Comparison of ENCODE assay signal across 21 cellular contexts in genomic region chr2:69171829-69172228, GRCh38.
A peak's percentile ranks its signal among the peaks of the same experiment; 100 is the strongest.
DNase-seq lines count a peak whose midpoint lies in the region; ATAC-seq and TF ChIP-seq lines count a peak whose summit lies in the region.
"Had no signal": no experiment of that assay in that cellular context is flagged by ENCODE, and none has a peak within 500 bp of the region (broad histone marks: within the 10 kb centered on the region; RNA-seq: fewer than 3 reads in every experiment).

No MANE protein-coding gene starts in this region.

- peaks cover 7 to 51% of the 10 kb centered on the region in 2 experiments; a peak in 3 of 4 replicates for H3K79me1 ChIP-seq in IMR-90 (ENCODE audit: low read depth in 1 of 2, low read length in 2 of 2)

- ATAC-seq in IMR-90 (ENCODE audit: low read depth): no peak
- ATAC-seq in thoracic aorta (ENCODE audit: insufficient number of reproducible peaks, low FRiP score, low read depth): no peak
- no peak for ATAC-seq in sciatic nerve
- ATAC-seq: A549 had no signal

- peaks cover 16% of the 10 kb centered on the region for H3K36me3 Mint-ChIP-seq in mesothelial cell of epicardium

- no peak for DNase-seq in IMR-90
- DNase-seq in breast epithelium (ENCODE audit: low spot score in 2 of 2): no peak
- DNase-seq in mesothelial cell of epicardium (ENCODE audit: low spot score in 2 of 2, unreplicated experiment in 2 of 2): no peak
- no peak for DNase-seq in thoracic aorta (ENCODE audit: low spot score)
- no peak for DNase-seq in sciatic nerve (ENCODE audit: low spot score)
- no peak for DNase-seq in effector memory CD4-positive, alpha-beta T cell
- no peak for DNase-seq in NCI-H146 (lab: John Stamatoyannopoulos, UW)
- no peak for DNase-seq in MG63
- DNase-seq: AML-193; CD4-positive, alpha-beta T cell; DMS53; H9; KG1; NCI-H1048; NCI-H187; NCI-H2081 treated with DMSO at 0.1 percent for 48 hours; NCI-H2171 treated with DMSO at 0.1 percent for 48 hours; NCI-H524; NCI-H748 treated with DMSO at 0.1 percent for 48 hours had no signal

- H2BK20ac ChIP-seq in IMR-90 (ENCODE audit: low read depth, low read length): no peak overlapping the region

- H3K9me3 ChIP-seq in IMR-90 (ENCODE audit: control insufficient read depth, insufficient read depth, low read length): no peaks in the 10 kb centered on the region
- no peaks in the 10 kb centered on the region for H3K9me3 ChIP-seq in breast epithelium
- H3K9me3 ChIP-seq in thoracic aorta: no peaks in the 10 kb centered on the region
- H3K9me3 ChIP-seq in effector memory CD4-positive, alpha-beta T cell (ENCODE audit: control insufficient read depth, low read length): no peaks in the 10 kb centered on the region
- no peaks in the 10 kb centered on the region for H3K9me3 ChIP-seq in MG63
- H3K9me3 ChIP-seq: A549; BLaER1 treated with 17β-estradiol and CSF1 and Interleukin-3, amounts not matched to agents 10 nM and 100 nM had no signal

- H3K4me1 Mint-ChIP-seq in mesothelial cell of epicardium: peaks cover 44% of the 10 kb centered on the region

- POLR2A ChIA-PET in IMR-90 (lab: Charles Lee; ENCODE audit: unreplicated experiment): no interaction called here

- no peak overlapping the region for H2AFZ ChIP-seq in IMR-90 (replicated peaks; ENCODE audit: low read length, poor library complexity)

- H3K14ac ChIP-seq in IMR-90 (replicated peaks; ENCODE audit: low read depth, low read length): peak overlapping the region; percentile 66

- H2BK5ac ChIP-seq in IMR-90 (ENCODE audit: low read depth, low read length, poor library complexity, severe bottlenecking): no peak overlapping the region

- peak overlapping the region; percentile 84 for H3K27ac Mint-ChIP-seq in mesothelial cell of epicardium
- H3K27ac Mint-ChIP-seq: CD4-positive, alpha-beta T cell; H9 had no signal

- peak overlapping the region; percentile 30 for H2BK120ac ChIP-seq in IMR-90 (ENCODE audit: low read depth, low read length)

- H4K20me1 ChIP-seq in IMR-90 (ENCODE audit: insufficient read depth, low read length): no peaks in the 10 kb centered on the region
- H4K20me1 ChIP-seq: BLaER1 treated with 17β-estradiol and CSF1 and Interleukin-3, amounts not matched to agents 10 nM and 100 nM had no signal

- no peaks in the 10 kb centered on the region for H3K27me3 Mint-ChIP-seq in mesothelial cell of epicardium (ENCODE audit: low read depth)

- H3K9me3 Mint-ChIP-seq in mesothelial cell of epicardium: no peaks in the 10 kb centered on the region
- H3K9me3 Mint-ChIP-seq: CD4-positive, alpha-beta T cell had no signal

- CTCF ChIA-PET in IMR-90 (lab: Yijun Ruan, JAX): no interaction called here

- in situ Hi-C loops in IMR-90 (cut with MboI; ENCODE audit: low sequenced_read_pairs): loop anchor here (10.0 kb wide), 1 partner anchor 157 kb away; the partner anchor contains the start of gene ANTXR1

- no peaks in the 10 kb centered on the region for H3K27me3 ChIP-seq in IMR-90 (ENCODE audit: control insufficient read depth, insufficient read depth, low read length)
- H3K27me3 ChIP-seq in breast epithelium: no peaks in the 10 kb centered on the region
- no peaks in the 10 kb centered on the region for H3K27me3 ChIP-seq in thoracic aorta (replicated peaks; ENCODE audit: insufficient read depth)
- H3K27me3 ChIP-seq in effector memory CD4-positive, alpha-beta T cell (replicated peaks; ENCODE audit: control insufficient read depth, insufficient read depth, low read length, poor library complexity, severe bottlenecking): no peaks in the 10 kb centered on the region
- no peaks in the 10 kb centered on the region for H3K27me3 ChIP-seq in MG63
- H3K27me3 ChIP-seq: BLaER1 treated with 17β-estradiol and CSF1 and Interleukin-3, amounts not matched to agents 10 nM and 100 nM had no signal

- H2BK15ac ChIP-seq in IMR-90 (ENCODE audit: low read depth, low read length): no peak overlapping the region

- BruUV-seq in IMR-90 (replicated peaks; lab: Mats Ljungman, UMichigan): no TSS peak

- no peak overlapping the region for H3K56ac ChIP-seq in IMR-90 (ENCODE audit: extremely low read depth, insufficient read depth, low read length)

- H3K4me3 ChIP-seq in IMR-90 (ENCODE audit: insufficient read depth, low read depth, low read length) (no peak overlapping the region), breast epithelium (no peak overlapping the region), thoracic aorta (no peak overlapping the region), MG63 (no peak overlapping the region)
- H3K4me3 ChIP-seq in effector memory CD4-positive, alpha-beta T cell (ENCODE audit: insufficient read depth, low read depth, low read length, poor library complexity, severe bottlenecking): no peak overlapping the region
- H3K4me3 ChIP-seq: A549; BLaER1 treated with 17β-estradiol and CSF1 and Interleukin-3, amounts not matched to agents 10 nM and 100 nM had no signal

- H3K4me1 ChIP-seq in IMR-90 (ENCODE audit: control insufficient read depth, insufficient read depth, low read length): peaks cover 14% of the 10 kb centered on the region
- H3K4me1 ChIP-seq in breast epithelium: peaks cover 3% of the 10 kb centered on the region in 2 donors
- peaks cover 74 to 100% of the 10 kb centered on the region in 2 donors for H3K4me1 ChIP-seq in thoracic aorta (ENCODE audit: control insufficient read depth in 1 of 2, low read depth in 2 of 2)
- H3K4me1 ChIP-seq in effector memory CD4-positive, alpha-beta T cell (ENCODE audit: control insufficient read depth, insufficient read depth, low read length, poor library complexity, severe bottlenecking): no peaks in the 10 kb centered on the region

- TF ChIP-seq RAD21 in IMR-90 (IDR thresholded peaks at IDR 0.05; ENCODE audit: low read length): no peak

- no peak overlapping the region for H2AK9ac ChIP-seq in IMR-90 (replicated peaks; ENCODE audit: low read depth, low read length, poor library complexity)

- H2AK5ac ChIP-seq in IMR-90 (ENCODE audit: low read depth, low read length): peak overlapping the region; percentile 12; the same call in 1 of the 2 replicates

- no CpG with 5 or more reads among the region's 3 CpGs for WGBS in IMR-90 (ENCODE audit: extremely low coverage in 2 of 2, insufficient read length in 1 of 2), 2 experiments

- dilution Hi-C loops in IMR-90 (cut with HindIII; ENCODE audit: low sequenced_read_pairs, unreplicated experiment): no loop called here

- no peak overlapping the region for H4K8ac ChIP-seq in IMR-90 (ENCODE audit: low read depth in 2 of 2, low read length in 2 of 2)

- no peak overlapping the region for H3K18ac ChIP-seq in IMR-90 (ENCODE audit: low read depth, low read length)

- H3K4me3 Mint-ChIP-seq in mesothelial cell of epicardium: no peak overlapping the region
- H3K4me3 Mint-ChIP-seq: CD4-positive, alpha-beta T cell; H9 had no signal

- peak overlapping the region; percentile 59; the same call in 1 of the 2 replicates for H4K5ac ChIP-seq in IMR-90 (ENCODE audit: low read depth, low read length)

- 0 out of 2 replicates have a peak overlapping the region, but pooled peaks have one; percentile 27 for H3K23ac ChIP-seq in IMR-90 (ENCODE audit: low read depth, low read length)

- no peak overlapping the region for H3K9ac ChIP-seq in IMR-90 (ENCODE audit: low read depth, low read length)
- H3K9ac ChIP-seq: BLaER1 treated with 17β-estradiol and CSF1 and Interleukin-3, amounts not matched to agents 10 nM and 100 nM had no signal

- H3K4me2 ChIP-seq in IMR-90 (ENCODE audit: low read depth, low read length): no peak overlapping the region
- H3K4me2 ChIP-seq: A549; BLaER1 treated with 17β-estradiol and CSF1 and Interleukin-3, amounts not matched to agents 10 nM and 100 nM had no signal

- H3K27ac ChIP-seq in IMR-90 (ENCODE audit: insufficient read depth, low read length): no peak overlapping the region
- H3K27ac ChIP-seq in breast epithelium: peak overlapping the region; percentile 54 to 80
- peak overlapping the region; percentile 73 to 97 for H3K27ac ChIP-seq in thoracic aorta
- H3K27ac ChIP-seq in effector memory CD4-positive, alpha-beta T cell (ENCODE audit: insufficient read depth, low read length, poor library complexity, severe bottlenecking): no peak overlapping the region
- H3K27ac ChIP-seq: A549; BLaER1 treated with 17β-estradiol and CSF1 and Interleukin-3, amounts not matched to agents 10 nM and 100 nM had no signal

- H4K91ac ChIP-seq in IMR-90 (ENCODE audit: insufficient read depth, low read depth, low read length): peak overlapping the region; percentile 17; the same call in 1 of the 2 replicates

- H3K9me1 ChIP-seq in IMR-90 (ENCODE audit: insufficient read depth, low read length): peaks cover 40% of the 10 kb centered on the region

- TF ChIP-seq POLR2A in IMR-90 (IDR thresholded peaks at IDR 0.05; ENCODE audit: low read depth, low read length): no peak
- no peak for TF ChIP-seq POLR2A in breast epithelium (IDR thresholded peaks at IDR 0.05)

- TF ChIP-seq CTCF in IMR-90 (conservative IDR thresholded peaks at IDR 0.05; ENCODE audit: low read depth, low read length): no peak
- no peak for TF ChIP-seq CTCF in breast epithelium (IDR thresholded peaks at IDR 0.05)
- TF ChIP-seq CTCF in mesothelial cell of epicardium (IDR thresholded peaks at IDR 0.05; ENCODE audit: unreplicated experiment): no peak
- TF ChIP-seq CTCF in thoracic aorta (IDR thresholded peaks at IDR 0.05): no peak

- intact Hi-C loops in IMR-90 (cut with micrococcal nuclease) (no loop called here), breast epithelium (cut with DNase I; ENCODE audit: low total_unique reads) (no loop called here), sciatic nerve (cut with DNase I) (no loop called here)

- H3K36me3 ChIP-seq in IMR-90 (ENCODE audit: control insufficient read depth, insufficient read depth, low read length) (peaks cover 45% of the 10 kb centered on the region), breast epithelium (no peaks in the 10 kb centered on the region), thoracic aorta (no peaks in the 10 kb centered on the region), MG63 (peaks cover 6% of the 10 kb centered on the region)
- no peaks in the 10 kb centered on the region for H3K36me3 ChIP-seq in effector memory CD4-positive, alpha-beta T cell (ENCODE audit: control insufficient read depth, insufficient read depth, low read length)
- H3K36me3 ChIP-seq: BLaER1 treated with 17β-estradiol and CSF1 and Interleukin-3, amounts not matched to agents 10 nM and 100 nM had no signal

- H3K4ac ChIP-seq in IMR-90 (ENCODE audit: low read depth, low read length): no peak overlapping the region

TF ChIP-seq in IMR-90, 13 proteins besides CTCF, POLR2A, EP300 and RAD21 (continues in another document):
- no peak for TF ChIP-seq RFX5 (IDR thresholded peaks at IDR 0.05; ENCODE audit: low read depth, low read length)
- TF ChIP-seq CHD1 (IDR thresholded peaks at IDR 0.05; ENCODE audit: low read depth, low read length): no peak
- no peak for TF ChIP-seq RCOR1 (IDR thresholded peaks at IDR 0.05; ENCODE audit: insufficient replicate concordance, low read length)
- no peak for TF ChIP-seq USF2 (IDR thresholded peaks at IDR 0.05; ENCODE audit: low read depth, low read length)

Comparison
In these comparisons a context has a peak if more than half of its experiments do, and no peak if none do; other contexts are left out.
1. H3K27ac ChIP-seq: peak in breast epithelium (2 of 2) and thoracic aorta (2 of 2); none in IMR-90 (single experiment) and effector memory CD4-positive, alpha-beta T cell (single experiment).